In genomic region chr7:141073641-141074161, GRCh38 we compare ENCODE assay signal across 1 cellular context.
TF ChIP-seq lines count a peak whose summit lies in the region.

TMEM178B (plus strand) TSS chr7:141074064.

TF ChIP-seq in SK-N-SH, 30 proteins besides CTCF, POLR2A, EP300 and RAD21 (continued from another document):
- TF ChIP-seq IRF3 (IDR thresholded peaks at IDR 0.05; ENCODE audit: low read depth, low read length), result no peak
